5 cellular contexts compared by ENCODE assay signal in genomic region chr17:47682727-47683126, GRCh38. TPM values are rescaled to one million over a fixed set of nuclear protein-coding genes. Genes with fewer than 3 reads are reported as not detected.
"Had no signal": no experiment of that assay in that cellular context is flagged by ENCODE, and none has a peak within 500 bp of the region (broad histone marks: within the 10 kb centered on the region; RNA-seq: fewer than 3 reads in every experiment).

No MANE protein-coding gene starts in this region.

RNA-seq across cellular contexts. Expression of gene TBX21, which starts 50.3 kb away (rescaled TPM):
- total RNA-seq: chondrocyte, foreskin keratinocyte, mammary epithelial cell, smooth muscle cell had no signal
- polyA plus RNA-seq: foreskin keratinocyte, mammary epithelial cell, neural cell, smooth muscle cell had no signal
